7 cellular contexts compared by ENCODE assay signal in genomic region chr6:157981132-157981394, GRCh38. TPM values are rescaled to one million over a fixed set of nuclear protein-coding genes. Genes with fewer than 3 reads are reported as not detected.
DNase-seq lines count a peak whose midpoint lies in the region; ATAC-seq and TF ChIP-seq lines count a peak whose summit lies in the region.

No MANE protein-coding gene starts in this region.

- H3K9me3 Mint-ChIP-seq in natural killer cell treated with Interleukin-12 subunit alpha and Interleukin-12 subunit beta and Interleukin-15 and Interleukin-18, amount 100 ng/mL, for 72 hours: no peaks in the 10 kb centered on the region

- H3K9ac ChIP-seq in HUES64 (ENCODE audit: low read depth, low read length) (peak overlapping the region; percentile 88), colonic mucosa (ENCODE audit: low read depth in 2 of 2, low read length in 2 of 2) (peak overlapping the region; percentile 80 to 98)

- DNase-seq in colonic mucosa: peak; percentile 66
- DNase-seq in natural killer cell treated with Interleukin-12 subunit alpha and Interleukin-12 subunit beta and Interleukin-15 and Interleukin-18, amount 100 ng/mL, for 72 hours (ENCODE audit: low spot score): no peak
- DNase-seq in activated effector memory CD4-positive, alpha-beta T cell treated with anti-CD3 and anti-CD28 coated beads, Interleukin-2, amount 50 U/mL, for 16 hours: no peak
- DNase-seq in UCSD-AML1 (lab: John Stamatoyannopoulos, UW; ENCODE audit: unreplicated experiment): no peak
- DNase-seq in RPMI8226: no peak

- intact Hi-C loops in colonic mucosa (cut with DNase I): loop anchor here (5.0 kb wide), 1 partner anchor 91 kb away; no protein-coding TSS in a partner anchor

- H3K9me3 ChIP-seq in HUES64 (ENCODE audit: insufficient read depth, low read depth, low read length): no peaks in the 10 kb centered on the region
- H3K9me3 ChIP-seq in colonic mucosa: no peaks in the 10 kb centered on the region

- 27% methylated on average over 24 of the region's 24 CpGs for WGBS in HUES64

- H3K4me3 ChIP-seq in HUES64 (ENCODE audit: low read length): peak overlapping the region; percentile 70
- peak overlapping the region; percentile 71 for H3K4me3 ChIP-seq in colonic mucosa

- H3K27me3 ChIP-seq in HUES64 (ENCODE audit: insufficient read depth, low read length) (peaks cover 24% of the 10 kb centered on the region), colonic mucosa (no peaks in the 10 kb centered on the region)

- H3K27me3 Mint-ChIP-seq in natural killer cell treated with Interleukin-12 subunit alpha and Interleukin-12 subunit beta and Interleukin-15 and Interleukin-18, amount 100 ng/mL, for 72 hours: no peaks in the 10 kb centered on the region

- no peaks in the 10 kb centered on the region for H3K36me3 Mint-ChIP-seq in natural killer cell treated with Interleukin-12 subunit alpha and Interleukin-12 subunit beta and Interleukin-15 and Interleukin-18, amount 100 ng/mL, for 72 hours

- peak overlapping the region; percentile 1 to 46 for H3K27ac Mint-ChIP-seq in natural killer cell treated with Interleukin-12 subunit alpha and Interleukin-12 subunit beta and Interleukin-15 and Interleukin-18, amount 100 ng/mL, for 72 hours

- TF ChIP-seq CTCF in colonic mucosa (IDR thresholded peaks at IDR 0.05): no peak

- ATAC-seq in GM19395 (IDR thresholded peaks at IDR 0.05; ENCODE audit: unreplicated experiment): peak; percentile 34
- ATAC-seq in natural killer cell treated with Interleukin-12 subunit alpha and Interleukin-12 subunit beta and Interleukin-15 and Interleukin-18, amount 100 ng/mL, for 72 hours: no peak

- H3K27ac ChIP-seq in HUES64 (ENCODE audit: low read depth, low read length) (peak overlapping the region; percentile 54; the same call in 1 of the 2 replicates), colonic mucosa (peak overlapping the region; percentile 73)

- peaks cover 18 to 23% of the 10 kb centered on the region in 2 donors for H3K4me1 Mint-ChIP-seq in natural killer cell treated with Interleukin-12 subunit alpha and Interleukin-12 subunit beta and Interleukin-15 and Interleukin-18, amount 100 ng/mL, for 72 hours (ENCODE audit: low read depth in 2 of 2)

- H3K36me3 ChIP-seq in HUES64 (ENCODE audit: insufficient read depth, low read length): no peaks in the 10 kb centered on the region
- no peaks in the 10 kb centered on the region for H3K36me3 ChIP-seq in colonic mucosa

- H3K4me1 ChIP-seq in HUES64 (ENCODE audit: insufficient read depth, low read length) (peaks cover 25% of the 10 kb centered on the region), colonic mucosa (no peaks in the 10 kb centered on the region)

- H3K4me3 Mint-ChIP-seq in natural killer cell treated with Interleukin-12 subunit alpha and Interleukin-12 subunit beta and Interleukin-15 and Interleukin-18, amount 100 ng/mL, for 72 hours: peak overlapping the region; percentile 70

RNA-seq across cellular contexts. Expression of gene SYNJ2, which starts 0.6 kb away (rescaled TPM):
- 8.6 TPM for polyA plus RNA-seq in HUES64 (2013, experiment 1 of 2)
- polyA plus RNA-seq in HUES64 (2013, experiment 2 of 2): 5.8 TPM
- total RNA-seq in colonic mucosa: 10 to 100 TPM; 46.0 to 53.5 TPM
- 10 to 100 TPM; 24.7 to 37.3 TPM for total RNA-seq in natural killer cell treated with Interleukin-12 subunit alpha and Interleukin-12 subunit beta and Interleukin-15 and Interleukin-18, amount 100 ng/mL, for 72 hours
